ENCODE assay signal across 16 cellular contexts in genomic region chr14:55843718-55844403, GRCh38.
DNase-seq lines count a peak whose midpoint lies in the region; ATAC-seq and TF ChIP-seq lines count a peak whose summit lies in the region.
"Had no signal": no experiment of that assay in that cellular context is flagged by ENCODE, and none has a peak within 500 bp of the region (broad histone marks: within the 10 kb centered on the region; RNA-seq: fewer than 3 reads in every experiment).

No MANE protein-coding gene starts in this region.

- DNase-seq in left ventricle myocardium inferior (no peak), left ventricle myocardium superior (no peak), adrenal gland (no peak), glutamatergic neuron (no peak), upper lobe of right lung (no peak), iPS-NIHi7 (ENCODE audit: extremely low spot score) (no peak)
- no peak for DNase-seq in activated effector memory CD4-positive, alpha-beta T cell treated with Interleukin-2 at 50 U/mL for 16 hours
- DNase-seq in natural killer cell treated with Interleukin-12 subunit alpha and Interleukin-12 subunit beta and Interleukin-15 and Interleukin-18, amount 100 ng/mL, for 72 hours (ENCODE audit: low spot score) = no peak
- DNase-seq: activated CD4-positive, alpha-beta T cell treated with anti-CD3 and anti-CD28 coated beads, Interleukin-2, amount 50 U/mL, for 48 hours; effector memory CD4-positive, alpha-beta T cell; nephron progenitor cell; stimulated activated CD4-positive, alpha-beta T cell treated with anti-CD3 and anti-CD28 coated beads, Interleukin-12 subunit alpha, Interleukin-12 subunit beta, amount 100 ng/mL, for 4 hours; T-helper 17 cell; uterus had no signal

- no peaks in the 10 kb centered on the region for H3K27me3 ChIP-seq in left ventricle myocardium inferior (ENCODE audit: low read depth)
- H3K27me3 ChIP-seq in adrenal gland = no peaks in the 10 kb centered on the region
- no peaks in the 10 kb centered on the region for H3K27me3 ChIP-seq in upper lobe of right lung
- H3K27me3 ChIP-seq: uterus had no signal

- H3K27me3 Mint-ChIP-seq in glutamatergic neuron (ENCODE audit: unreplicated experiment) = no peaks in the 10 kb centered on the region
- no peaks in the 10 kb centered on the region for H3K27me3 Mint-ChIP-seq in natural killer cell treated with Interleukin-12 subunit alpha and Interleukin-12 subunit beta and Interleukin-15 and Interleukin-18, amount 100 ng/mL, for 72 hours
- H3K27me3 Mint-ChIP-seq: activated naive CD4-positive, alpha-beta T cell treated with anti-CD3 and anti-CD28 coated beads, Interleukin-2, amount 50 U/mL, for 24 hours; CD4-positive, CD25-positive, alpha-beta regulatory T cell; T-helper 17 cell had no signal

- H3K27ac Mint-ChIP-seq in glutamatergic neuron (ENCODE audit: unreplicated experiment) = no peak overlapping the region
- H3K27ac Mint-ChIP-seq in natural killer cell treated with Interleukin-12 subunit alpha and Interleukin-12 subunit beta and Interleukin-15 and Interleukin-18, amount 100 ng/mL, for 72 hours = no peak overlapping the region
- H3K27ac Mint-ChIP-seq: activated naive CD4-positive, alpha-beta T cell treated with anti-CD3 and anti-CD28 coated beads, Interleukin-2, amount 50 U/mL, for 24 hours; CD4-positive, CD25-positive, alpha-beta regulatory T cell; nephron progenitor cell; T-helper 17 cell had no signal

- H3K4me1 Mint-ChIP-seq in glutamatergic neuron (ENCODE audit: low read depth, unreplicated experiment) = no peaks in the 10 kb centered on the region
- no peaks in the 10 kb centered on the region for H3K4me1 Mint-ChIP-seq in natural killer cell treated with Interleukin-12 subunit alpha and Interleukin-12 subunit beta and Interleukin-15 and Interleukin-18, amount 100 ng/mL, for 72 hours (ENCODE audit: low read depth in 2 of 2)
- H3K4me1 Mint-ChIP-seq: activated naive CD4-positive, alpha-beta T cell treated with anti-CD3 and anti-CD28 coated beads, Interleukin-2, amount 50 U/mL, for 24 hours; CD4-positive, CD25-positive, alpha-beta regulatory T cell; nephron progenitor cell; T-helper 17 cell had no signal

- H3K4me3 ChIP-seq in left ventricle myocardium inferior = no peak overlapping the region
- H3K4me3 ChIP-seq in adrenal gland = no peak overlapping the region
- H3K4me3 ChIP-seq in upper lobe of right lung = no peak overlapping the region
- H3K4me3 ChIP-seq: uterus had no signal

- TF ChIP-seq CTCF in left ventricle myocardium inferior (IDR thresholded peaks at IDR 0.05; ENCODE audit: borderline replicate concordance) (peak; percentile 28), adrenal gland (IDR thresholded peaks at IDR 0.05) (peak in 4 of 6 experiments; percentile 14 to 43 (median 38)), glutamatergic neuron (IDR thresholded peaks at IDR 0.05; ENCODE audit: partially characterized antibody, unreplicated experiment) (peak; percentile 26), upper lobe of right lung (IDR thresholded peaks at IDR 0.05) (peak; percentile 26)

- WGBS in adrenal gland, 4 donors = 56 to 70% (median 63%) methylated on average over 8 of the region's 8 CpGs

- H3K27ac ChIP-seq in left ventricle myocardium inferior (replicated peaks) (no peak overlapping the region), adrenal gland (no peak overlapping the region), upper lobe of right lung (no peak overlapping the region)
- H3K27ac ChIP-seq: uterus had no signal

- intact Hi-C loops in left ventricle myocardium inferior (cut with micrococcal nuclease) = no loop called here
- intact Hi-C loops in left ventricle myocardium superior (cut with micrococcal nuclease) = no loop called here
- intact Hi-C loops in adrenal gland (cut with DNase I) = loop anchor here in 1 of 2 donors (10.0 kb wide), 1 partner anchor 501 kb away; no protein-coding TSS in a partner anchor
- intact Hi-C loops in upper lobe of right lung (cut with DNase I) = no loop called here

- ATAC-seq in left ventricle myocardium superior (no peak), upper lobe of right lung (no peak)
- ATAC-seq in natural killer cell treated with Interleukin-12 subunit alpha and Interleukin-12 subunit beta and Interleukin-15 and Interleukin-18, amount 100 ng/mL, for 72 hours = no peak

- no peaks in the 10 kb centered on the region for H3K36me3 ChIP-seq in left ventricle myocardium inferior
- no peaks in the 10 kb centered on the region for H3K36me3 ChIP-seq in adrenal gland (replicated peaks in 1 of 2)
- H3K36me3 ChIP-seq in upper lobe of right lung = no peaks in the 10 kb centered on the region
- H3K36me3 ChIP-seq: uterus had no signal

- H3K9me3 Mint-ChIP-seq in glutamatergic neuron (ENCODE audit: unreplicated experiment) = peaks cover 2% of the 10 kb centered on the region
- H3K9me3 Mint-ChIP-seq in natural killer cell treated with Interleukin-12 subunit alpha and Interleukin-12 subunit beta and Interleukin-15 and Interleukin-18, amount 100 ng/mL, for 72 hours = peaks cover 2% of the 10 kb centered on the region
- H3K9me3 Mint-ChIP-seq: activated naive CD4-positive, alpha-beta T cell treated with anti-CD3 and anti-CD28 coated beads, Interleukin-2, amount 50 U/mL, for 24 hours; CD4-positive, CD25-positive, alpha-beta regulatory T cell had no signal

- H3K36me3 Mint-ChIP-seq in glutamatergic neuron (ENCODE audit: unreplicated experiment) = no peaks in the 10 kb centered on the region
- no peaks in the 10 kb centered on the region for H3K36me3 Mint-ChIP-seq in natural killer cell treated with Interleukin-12 subunit alpha and Interleukin-12 subunit beta and Interleukin-15 and Interleukin-18, amount 100 ng/mL, for 72 hours
- H3K36me3 Mint-ChIP-seq: activated naive CD4-positive, alpha-beta T cell treated with anti-CD3 and anti-CD28 coated beads, Interleukin-2, amount 50 U/mL, for 24 hours; CD4-positive, CD25-positive, alpha-beta regulatory T cell had no signal

- TF ChIP-seq POLR2A in adrenal gland (IDR thresholded peaks at IDR 0.05) = no peak

- peaks cover 11% of the 10 kb centered on the region for H3K9me3 ChIP-seq in left ventricle myocardium inferior (replicated peaks)
- H3K9me3 ChIP-seq in adrenal gland (replicated peaks in 1 of 3) = no peaks in the 10 kb centered on the region
- H3K9me3 ChIP-seq in upper lobe of right lung = no peaks in the 10 kb centered on the region
- H3K9me3 ChIP-seq: uterus had no signal

- H3K4me1 ChIP-seq in left ventricle myocardium inferior (peaks cover 7% of the 10 kb centered on the region), adrenal gland (replicated peaks in 1 of 2) (peaks cover 0 to 12% of the 10 kb centered on the region in 2 donors), upper lobe of right lung (no peaks in the 10 kb centered on the region)
- H3K4me1 ChIP-seq: uterus had no signal

- no peak overlapping the region for H3K4me3 Mint-ChIP-seq in glutamatergic neuron (ENCODE audit: unreplicated experiment)
- no peak overlapping the region for H3K4me3 Mint-ChIP-seq in natural killer cell treated with Interleukin-12 subunit alpha and Interleukin-12 subunit beta and Interleukin-15 and Interleukin-18, amount 100 ng/mL, for 72 hours
- H3K4me3 Mint-ChIP-seq: activated naive CD4-positive, alpha-beta T cell treated with anti-CD3 and anti-CD28 coated beads, Interleukin-2, amount 50 U/mL, for 24 hours; CD4-positive, CD25-positive, alpha-beta regulatory T cell; nephron progenitor cell; T-helper 17 cell had no signal
